Comparison of ENCODE assay signal across 12 cellular contexts in genomic region chr1:161636189-161636893, GRCh38. TPM values are rescaled to one million over a fixed set of nuclear protein-coding genes. Genes with fewer than 3 reads are reported as not detected.
DNase-seq lines count a peak whose midpoint lies in the region; ATAC-seq, FAIRE-seq and TF ChIP-seq lines count a peak whose summit lies in the region.
"Not testable (repeated sequence)": the region's sequence is repeated elsewhere in the genome, so short reads cannot be mapped to it uniquely, and the experiment has no call there.
"Had no signal": no experiment of that assay in that cellular context is flagged by ENCODE, and none has a peak within 500 bp of the region (broad histone marks: within the 10 kb centered on the region; RNA-seq: fewer than 3 reads in every experiment).

No MANE protein-coding gene starts in this region.

- POLR2A ChIA-PET in A673 (lab: Charles Lee; ENCODE audit: low non-redundant PET); activated B cell treated with CpG ODN at 0.5 μM for 24 hours (lab: Charles Lee): not testable (repeated sequence)

- H3K79me2 ChIP-seq in mammary epithelial cell (ENCODE audit: insufficient read depth, low read length): not testable (repeated sequence)

- not testable (repeated sequence) for H3K4me1 ChIP-seq in A673 (ENCODE audit: insufficient read depth, low read length, poor library complexity, severe bottlenecking); mammary epithelial cell (ENCODE audit: insufficient read depth, low read length)
- peaks cover 0 to 12% of the 10 kb centered on the region in 2 donors for H3K4me1 ChIP-seq in left lung

- CTCF ChIA-PET in A673 (lab: Charles Lee); activated B cell treated with CpG ODN at 0.5 μM for 24 hours (lab: Charles Lee); mammary epithelial cell (lab: Charles Lee; ENCODE audit: low non-redundant PET): not testable (repeated sequence)

- dilution Hi-C loops in mammary epithelial cell (cut with HindIII; ENCODE audit: low sequenced_read_pairs): not testable (repeated sequence)

- H3K9me3 Mint-ChIP-seq in activated B cell treated with CpG ODN at 0.5 μM for 24 hours; activated T-helper 1 cell treated with anti-CD3 and anti-CD28 coated beads, Interleukin-12 subunit alpha, Interleukin-12 subunit beta, Interleukin-2, Interleukin-4 antibody, amounts not matched to agents 30 ng/mL and 10 ng/mL and 1 ng/mL, durations not matched to agents 14 hours and 24 hours and 36 hours; stimulated activated naive B cell treated with anti-CD40 and anti-IgM and Interleukin-4, amounts not matched to agents 10 μg/mL and 1 μg/mL and 100 μg/mL, for 72 hours: not testable (repeated sequence)

- peak; percentile 9 for DNase-seq in A673 (ENCODE audit: low spot score)
- not testable (repeated sequence) for DNase-seq in GM19239 (ENCODE audit: insufficient read length, low spot score); activated B cell treated with CpG ODN at 0.5 μM for 24 hours; activated T-helper 1 cell treated with anti-CD3 and anti-CD28 coated beads, Interleukin-12 subunit alpha, Interleukin-12 subunit beta, Interleukin-2, Interleukin-4 antibody, amounts not matched to agents 30 ng/mL and 10 ng/mL and 1 ng/mL, durations not matched to agents 14 hours and 24 hours and 36 hours (ENCODE audit: low spot score); mammary epithelial cell; left lung; stimulated activated naive B cell treated with anti-CD40 and anti-IgM and Interleukin-4, amounts not matched to agents 10 μg/mL and 1 μg/mL and 100 μg/mL, for 72 hours
- peak; percentile 63 for DNase-seq in NB4 (ENCODE audit: low read depth)

- H3K4me3 Mint-ChIP-seq in activated B cell treated with CpG ODN at 0.5 μM for 24 hours; activated T-helper 1 cell treated with anti-CD3 and anti-CD28 coated beads, Interleukin-12 subunit alpha, Interleukin-12 subunit beta, Interleukin-2, Interleukin-4 antibody, amounts not matched to agents 30 ng/mL and 10 ng/mL and 1 ng/mL, durations not matched to agents 14 hours and 24 hours and 36 hours; stimulated activated naive B cell treated with anti-CD40 and anti-IgM and Interleukin-4, amounts not matched to agents 10 μg/mL and 1 μg/mL and 100 μg/mL, for 72 hours: not testable (repeated sequence)

- not testable (repeated sequence) for H3K36me3 Mint-ChIP-seq in activated B cell treated with CpG ODN at 0.5 μM for 24 hours (ENCODE audit: low read depth); activated T-helper 1 cell treated with anti-CD3 and anti-CD28 coated beads, Interleukin-12 subunit alpha, Interleukin-12 subunit beta, Interleukin-2, Interleukin-4 antibody, amounts not matched to agents 30 ng/mL and 10 ng/mL and 1 ng/mL, durations not matched to agents 14 hours and 24 hours and 36 hours (ENCODE audit: low read depth); stimulated activated naive B cell treated with anti-CD40 and anti-IgM and Interleukin-4, amounts not matched to agents 10 μg/mL and 1 μg/mL and 100 μg/mL, for 72 hours

- TF ChIP-seq CTCF in A673 (conservative IDR thresholded peaks at IDR 0.05; ENCODE audit: low read depth, low read length); NB4 (IDR thresholded peaks at IDR 0.05; ENCODE audit: low read depth, low read length); activated B cell treated with CpG ODN at 0.5 μM for 24 hours (IDR thresholded peaks at IDR 0.05); mammary epithelial cell (conservative IDR thresholded peaks at IDR 0.05 in 1 of 2, IDR thresholded peaks at IDR 0.05 in 1 of 2; ENCODE audit: extremely low read depth in 1 of 2, insufficient read depth in 1 of 2, low read depth in 1 of 2, low read length in 2 of 2); left lung (IDR thresholded peaks at IDR 0.05): not testable (repeated sequence)

- not testable (repeated sequence) for H3K4me1 Mint-ChIP-seq in activated B cell treated with CpG ODN at 0.5 μM for 24 hours; stimulated activated naive B cell treated with anti-CD40 and anti-IgM and Interleukin-4, amounts not matched to agents 10 μg/mL and 1 μg/mL and 100 μg/mL, for 72 hours
- peaks cover 14% of the 10 kb centered on the region for H3K4me1 Mint-ChIP-seq in activated T-helper 1 cell treated with anti-CD3 and anti-CD28 coated beads, Interleukin-12 subunit alpha, Interleukin-12 subunit beta, Interleukin-2, Interleukin-4 antibody, amounts not matched to agents 30 ng/mL and 10 ng/mL and 1 ng/mL, durations not matched to agents 14 hours and 24 hours and 36 hours (ENCODE audit: low read depth)

- H3K27ac Mint-ChIP-seq in activated B cell treated with CpG ODN at 0.5 μM for 24 hours: not testable (repeated sequence)
- H3K27ac Mint-ChIP-seq in activated T-helper 1 cell treated with anti-CD3 and anti-CD28 coated beads, Interleukin-12 subunit alpha, Interleukin-12 subunit beta, Interleukin-2, Interleukin-4 antibody, amounts not matched to agents 30 ng/mL and 10 ng/mL and 1 ng/mL, durations not matched to agents 14 hours and 24 hours and 36 hours: peak overlapping the region; percentile 72
- H3K27ac Mint-ChIP-seq in stimulated activated naive B cell treated with anti-CD40 and anti-IgM and Interleukin-4, amounts not matched to agents 10 μg/mL and 1 μg/mL and 100 μg/mL, for 72 hours: peak overlapping the region; percentile 37

- not testable (repeated sequence) for H3K4me3 ChIP-seq in A673 (ENCODE audit: low read depth, low read length, poor library complexity, severe bottlenecking); NB4 (ENCODE audit: low read depth, low read length); mammary epithelial cell (replicated peaks in 1 of 3; ENCODE audit: insufficient read depth in 1 of 3, low read depth in 2 of 3, low read length in 3 of 3); left lung

- not testable (repeated sequence) for H3K27me3 ChIP-seq in A673 (replicated peaks; ENCODE audit: insufficient read depth, low read depth, low read length, poor library complexity); mammary epithelial cell (ENCODE audit: insufficient read depth, low read length); left lung

- in situ Hi-C loops in mammary epithelial cell (cut with MboI; ENCODE audit: low sequenced_read_pairs in 2 of 2): loop anchor here in 1 of 2 donors (10.0 kb wide), 1 partner anchor 98 kb away; no protein-coding TSS in a partner anchor

- BruUV-seq in A673 (replicated peaks; lab: Mats Ljungman, UMichigan): not testable (repeated sequence)
- BruUV-seq in mammary epithelial cell (replicated peaks; lab: Mats Ljungman, UMichigan): TSS peak; percentile 49

- not testable (repeated sequence) for H3K36me3 ChIP-seq in A673 (ENCODE audit: insufficient read depth, low read length, poor library complexity, severe bottlenecking); mammary epithelial cell (ENCODE audit: insufficient read depth, low read length); left lung

- not testable (repeated sequence) for H3K9ac ChIP-seq in mammary epithelial cell (ENCODE audit: insufficient read depth, low read length)

- not testable (repeated sequence) for H3K27me3 Mint-ChIP-seq in activated B cell treated with CpG ODN at 0.5 μM for 24 hours; activated T-helper 1 cell treated with anti-CD3 and anti-CD28 coated beads, Interleukin-12 subunit alpha, Interleukin-12 subunit beta, Interleukin-2, Interleukin-4 antibody, amounts not matched to agents 30 ng/mL and 10 ng/mL and 1 ng/mL, durations not matched to agents 14 hours and 24 hours and 36 hours (ENCODE audit: insufficient read depth); stimulated activated naive B cell treated with anti-CD40 and anti-IgM and Interleukin-4, amounts not matched to agents 10 μg/mL and 1 μg/mL and 100 μg/mL, for 72 hours

- not testable (repeated sequence) for TF ChIP-seq POLR2A in NB4 (IDR thresholded peaks at IDR 0.05; ENCODE audit: extremely low read depth, insufficient read length)

- not testable (repeated sequence) for H4K20me1 ChIP-seq in mammary epithelial cell (ENCODE audit: insufficient read depth, low read length)

- not testable (repeated sequence) for H3K4me2 ChIP-seq in mammary epithelial cell (ENCODE audit: insufficient read depth, low read depth, low read length)

- H3K27ac ChIP-seq in A673 (ENCODE audit: low read depth, low read length, poor library complexity, severe bottlenecking); mammary epithelial cell (ENCODE audit: insufficient read depth, low read depth, low read length): not testable (repeated sequence)
- peak overlapping the region in 1 of 2 donors; percentile 82 for H3K27ac ChIP-seq in left lung

- H2AFZ ChIP-seq in mammary epithelial cell (ENCODE audit: low read depth, low read length): not testable (repeated sequence)

- intact Hi-C loops in A673 (cut with micrococcal nuclease; ENCODE audit: unreplicated experiment); activated B cell treated with CpG ODN at 0.5 μM for 24 hours (cut with micrococcal nuclease); activated T-helper 1 cell treated with anti-CD3 and anti-CD28 coated beads, Interleukin-12 subunit alpha, Interleukin-12 subunit beta, Interleukin-2, Interleukin-4 antibody, amounts not matched to agents 30 ng/mL and 10 ng/mL and 1 ng/mL, durations not matched to agents 14 hours and 24 hours and 36 hours (cut with micrococcal nuclease); mammary epithelial cell (cut with micrococcal nuclease); left lung (cut with DNase I): not testable (repeated sequence)

- H3K9me3 ChIP-seq in A673 (ENCODE audit: low read depth, low read length, poor library complexity, severe bottlenecking); mammary epithelial cell (replicated peaks; ENCODE audit: insufficient read depth, low read length); left lung: not testable (repeated sequence)

- peak; percentile 86 for FAIRE-seq in GM19239 (lab: Jason Lieb, UNC)

- 0% methylated on average over 1 of the region's 2 CpGs for WGBS in mammary epithelial cell (ENCODE audit: low coverage, missing lambda C conversion rate)

- peak; percentile 47 for ATAC-seq in activated B cell treated with CpG ODN at 0.5 μM for 24 hours (ENCODE audit: low read depth)
- peak; percentile 53 for ATAC-seq in left lung
- ATAC-seq in stimulated activated naive B cell treated with anti-CD40 and anti-IgM and Interleukin-4, amounts not matched to agents 10 μg/mL and 1 μg/mL and 100 μg/mL, for 72 hours (replicated peaks): peak; percentile 60 to 92

RNA-seq across cellular contexts. Expression of gene FCGR3B, which starts 5.4 kb away (rescaled TPM):
- total RNA-seq in A673 (2021): not detected in 2 replicates
- total RNA-seq in activated B cell treated with CpG ODN at 0.5 μM for 24 hours: not detected in 2 replicates
- not detected in 2 replicates for total RNA-seq in activated T-helper 1 cell treated with anti-CD3 and anti-CD28 coated beads, Interleukin-12 subunit alpha, Interleukin-12 subunit beta, Interleukin-2, Interleukin-4 antibody, amounts not matched to agents 30 ng/mL and 10 ng/mL and 1 ng/mL, durations not matched to agents 14 hours and 24 hours and 36 hours
- not detected for total RNA-seq in mammary epithelial cell
- polyA plus RNA-seq in mammary epithelial cell: not detected
- polyA minus RNA-seq in mammary epithelial cell: not detected
- total RNA-seq in left lung: 10 to 100 TPM in 1 of 2 donors, 1 to 10 TPM in 1; 7.8 to 74.8 TPM
- total RNA-seq: foreskin keratinocyte, G401, H4, PC-9 had no signal
- polyA plus RNA-seq: foreskin keratinocyte had no signal

RNA-seq across cellular contexts. Expression of gene FCGR2B, which starts 26.6 kb away (rescaled TPM):
- total RNA-seq in A673 (2021) (not detected in 2 replicates), activated B cell treated with CpG ODN at 0.5 μM for 24 hours (72.3 and 77.5 TPM in 2 replicates), mammary epithelial cell (not detected), left lung (10 to 100 TPM in 1 of 2 donors, 1 to 10 TPM in 1; 8.8 to 24.1 TPM)
- total RNA-seq in activated T-helper 1 cell treated with anti-CD3 and anti-CD28 coated beads, Interleukin-12 subunit alpha, Interleukin-12 subunit beta, Interleukin-2, Interleukin-4 antibody, amounts not matched to agents 30 ng/mL and 10 ng/mL and 1 ng/mL, durations not matched to agents 14 hours and 24 hours and 36 hours: not detected in 2 replicates
- polyA plus RNA-seq in mammary epithelial cell: not detected
- polyA minus RNA-seq in mammary epithelial cell: not detected
- total RNA-seq: foreskin keratinocyte, G401, H4, PC-9 had no signal
- polyA plus RNA-seq: foreskin keratinocyte had no signal
